Comparison of ENCODE assay signal across 14 cellular contexts in the genomic region with DNA sequence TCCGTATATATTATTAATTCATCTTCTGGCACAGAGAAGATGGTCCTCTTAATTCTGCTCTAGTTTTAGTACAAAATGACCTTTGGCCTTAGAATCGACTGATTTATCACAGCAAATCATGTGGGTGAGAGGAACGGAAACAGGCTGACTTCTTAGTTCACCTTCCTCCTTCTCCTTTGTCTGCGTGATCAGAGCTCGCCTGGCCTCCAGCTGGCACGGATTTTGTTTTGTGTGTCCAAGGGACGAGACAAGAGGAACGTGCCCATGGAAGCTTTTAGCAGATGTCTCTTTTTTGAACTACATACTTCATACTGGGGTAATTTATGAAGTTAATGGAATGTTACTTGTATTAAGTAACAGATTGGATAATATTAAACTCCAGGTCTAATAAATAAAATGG.
DNase-seq lines count a peak whose midpoint lies in the region; TF ChIP-seq lines count a peak whose summit lies in the region.
"Had no signal": no experiment of that assay in that cellular context is flagged by ENCODE, and none has a peak within 500 bp of the region (broad histone marks: within the 10 kb centered on the region; RNA-seq: fewer than 3 reads in every experiment).

No MANE protein-coding gene starts in this region.

- H3K27ac Mint-ChIP-seq in HFFc6: no peak overlapping the region

- no peaks in the 10 kb centered on the region for H3K36me3 ChIP-seq in SJCRH30

- H3K27me3 Mint-ChIP-seq in HFFc6 (ENCODE audit: insufficient read depth): peaks cover 14% of the 10 kb centered on the region

- no peak overlapping the region for H3K4me3 ChIP-seq in lower leg skin (ENCODE audit: low read depth, poor library complexity, severe bottlenecking)
- no peak overlapping the region for H3K4me3 ChIP-seq in SJCRH30

- 26 to 31% methylated on average over 8 of the region's 8 CpGs for WGBS in lower leg skin, 2 donors

- peaks cover 26% of the 10 kb centered on the region for H3K4me1 Mint-ChIP-seq in HFFc6 (ENCODE audit: low read depth)

- peaks cover 46% of the 10 kb centered on the region for H3K36me3 Mint-ChIP-seq in HFFc6 (ENCODE audit: low read depth)

- peak; percentile 43 for DNase-seq in NCI-H2227 treated with DMSO at 0.1 percent for 48 hours (lab: John Stamatoyannopoulos, UW)
- peak; percentile 38 for DNase-seq in dermis blood vessel endothelial cell
- peak; percentile 42 to 87 for DNase-seq in lower leg skin (ENCODE audit: low spot score in 2 of 2)
- peak; percentile 50 for DNase-seq in retina
- DNase-seq in SIG-M5 (lab: John Stamatoyannopoulos, UW): no peak
- DNase-seq in HFFc6: no peak
- no peak for DNase-seq in SJCRH30
- DNase-seq in NCI-H2029 (lab: John Stamatoyannopoulos, UW): no peak
- DNase-seq: erythroblast; NCI-H446 treated with DMSO at 0.1 percent for 48 hours; occipital lobe; stimulated activated CD4-positive, alpha-beta T cell treated with anti-CD3 and anti-CD28 coated beads, Interleukin-4, amount 100 ng/mL, for 1 hour; stimulated activated naive CD4-positive, alpha-beta T cell had no signal

- no peak for TF ChIP-seq CTCF in lower leg skin (IDR thresholded peaks at IDR 0.05)
- no peak for TF ChIP-seq CTCF in HFFc6 (IDR thresholded peaks at IDR 0.05)

- no peak overlapping the region for H3K4me3 Mint-ChIP-seq in HFFc6

- intact Hi-C loops in lower leg skin (cut with DNase I; ENCODE audit: low total_unique reads): no loop called here

- H3K27me3 ChIP-seq in SJCRH30: 0 out of 2 replicates have a peak, but pooled peaks cover 6% of the 10 kb centered on the region

- no peak for TF ChIP-seq POLR2A in lower leg skin (IDR thresholded peaks at IDR 0.05)

- no peak overlapping the region for H3K27ac ChIP-seq in SJCRH30
- H3K27ac ChIP-seq: C4-2B had no signal

- H3K9me3 ChIP-seq in SJCRH30 (replicated peaks): no peaks in the 10 kb centered on the region

- no peaks in the 10 kb centered on the region for H3K9me3 Mint-ChIP-seq in HFFc6

- no peaks in the 10 kb centered on the region for H3K4me1 ChIP-seq in SJCRH30

Comparison
In these comparisons a context has a peak if more than half of its experiments do, and no peak if none do; other contexts are left out.
1. DNase-seq: peak in NCI-H2227 treated with DMSO at 0.1 percent for 48 hours (single experiment), dermis blood vessel endothelial cell (single experiment), lower leg skin (2 of 2) and retina (single experiment); none in SIG-M5 (single experiment), HFFc6 (single experiment), SJCRH30 (0 of 2) and NCI-H2029 (single experiment).